In the genomic region with DNA sequence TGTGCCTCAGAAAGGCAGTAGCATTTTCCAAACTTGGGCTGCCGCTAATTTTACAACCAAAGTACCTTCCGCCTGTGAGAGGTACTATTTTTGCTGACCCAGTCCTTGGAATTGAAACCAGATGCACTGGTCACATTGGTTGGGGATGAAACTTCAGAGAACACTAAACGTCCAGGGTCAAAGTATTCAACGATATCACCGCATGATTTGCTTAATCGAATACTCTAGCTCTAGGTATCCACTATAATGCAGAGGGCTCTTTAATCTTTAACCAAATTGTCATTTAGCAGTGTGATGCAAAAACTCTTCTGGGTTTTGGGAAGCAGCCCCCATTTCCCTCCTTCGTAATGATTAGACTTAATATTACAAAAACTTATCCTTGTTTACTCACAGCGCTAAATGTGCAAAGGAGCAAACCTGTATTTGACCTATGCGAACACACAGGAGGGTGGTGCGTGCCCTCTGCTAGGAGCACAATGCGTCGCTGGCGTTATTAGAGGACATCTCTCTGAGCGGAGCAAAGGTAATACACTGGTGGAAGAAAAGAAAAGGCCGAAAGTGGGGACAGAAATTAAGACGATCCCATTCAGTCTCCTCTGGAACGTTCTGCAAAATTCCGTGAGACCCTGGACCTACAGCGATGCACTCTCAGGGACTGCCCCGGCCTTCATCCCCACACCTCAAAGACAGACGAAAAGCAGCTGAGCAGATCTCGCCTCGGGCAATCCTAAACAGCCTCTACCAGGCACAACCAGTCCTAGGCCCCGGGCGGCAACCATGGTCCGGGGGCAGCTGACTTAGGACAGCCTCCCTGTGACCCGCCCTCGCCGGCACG, we compare ENCODE assay signal across 8 cellular contexts. TPM values are rescaled to one million over a fixed set of nuclear protein-coding genes. Genes with fewer than 3 reads are reported as not detected.
DNase-seq lines count a peak whose midpoint lies in the region; ATAC-seq and TF ChIP-seq lines count a peak whose summit lies in the region.

No MANE protein-coding gene starts in this region.

- H3K9me3 ChIP-seq in testis: no peaks in the 10 kb centered on the region

- peak overlapping the region; percentile 64 to 91 for H3K27ac ChIP-seq in testis

- H3K9me3 Mint-ChIP-seq in T-helper 1 cell treated with Interleukin-12 subunit alpha and Interleukin-12 subunit beta and Interleukin-4 antibody, amounts not matched to agents 30 μg/mL and 1 μg/mL, for 36 hours: no peaks in the 10 kb centered on the region
- H3K9me3 Mint-ChIP-seq in activated naive CD8-positive, alpha-beta T cell treated with anti-CD3 and anti-CD28 coated beads, Interleukin-2, amount 50 U/mL, for 24 hours: no peaks in the 10 kb centered on the region

- TF ChIP-seq CTCF in kidney epithelial cell (IDR thresholded peaks at IDR 0.05; ENCODE audit: insufficient read depth, low read length, poor library complexity, severe bottlenecking): no peak
- TF ChIP-seq CTCF in testis (IDR thresholded peaks at IDR 0.05): no peak

- peaks cover 18% of the 10 kb centered on the region for H3K4me1 ChIP-seq in testis

- H3K4me1 Mint-ChIP-seq in T-helper 1 cell treated with Interleukin-12 subunit alpha and Interleukin-12 subunit beta and Interleukin-4 antibody, amounts not matched to agents 30 μg/mL and 1 μg/mL, for 36 hours (ENCODE audit: low read depth): peaks cover 8% of the 10 kb centered on the region
- peaks cover 16% of the 10 kb centered on the region for H3K4me1 Mint-ChIP-seq in activated naive CD8-positive, alpha-beta T cell treated with anti-CD3 and anti-CD28 coated beads, Interleukin-2, amount 50 U/mL, for 24 hours

- intact Hi-C loops in testis (cut with DNase I; ENCODE audit: low total_unique reads): no loop called here

- no peak for ATAC-seq in activated naive CD8-positive, alpha-beta T cell treated with anti-CD3 and anti-CD28 coated beads, Interleukin-2, amount 50 U/mL, for 24 hours
- ATAC-seq in HG02852 (IDR thresholded peaks at IDR 0.05; ENCODE audit: unreplicated experiment): no peak

- H3K27me3 ChIP-seq in kidney epithelial cell (ENCODE audit: control insufficient read depth, insufficient read depth, low read length) (no peaks in the 10 kb centered on the region), testis (no peaks in the 10 kb centered on the region)

- TF ChIP-seq POLR2A in testis (IDR thresholded peaks at IDR 0.05): no peak

- no peak for DNase-seq in T-helper 1 cell
- no peak for DNase-seq in activated naive CD8-positive, alpha-beta T cell treated with anti-CD3 and anti-CD28 coated beads, Interleukin-2, amount 50 U/mL, for 24 hours
- no peak for DNase-seq in kidney epithelial cell (ENCODE audit: low read depth)
- DNase-seq in testis: no peak
- no peak for DNase-seq in SKM-1 (lab: John Stamatoyannopoulos, UW; ENCODE audit: unreplicated experiment)
- DNase-seq in NCI-H510A (lab: John Stamatoyannopoulos, UW): no peak

- peak overlapping the region; percentile 77 for H3K4me3 Mint-ChIP-seq in T-helper 1 cell treated with Interleukin-12 subunit alpha and Interleukin-12 subunit beta and Interleukin-4 antibody, amounts not matched to agents 30 μg/mL and 1 μg/mL, for 36 hours
- H3K4me3 Mint-ChIP-seq in activated naive CD8-positive, alpha-beta T cell treated with anti-CD3 and anti-CD28 coated beads, Interleukin-2, amount 50 U/mL, for 24 hours: peak overlapping the region; percentile 78

- 20 to 29% methylated on average over 18 to 30 of the region's 30 CpGs for WGBS in testis, 2 donors

- H3K4me3 ChIP-seq in kidney epithelial cell (ENCODE audit: low read depth, low read length) (peak overlapping the region; percentile 39), testis (peak overlapping the region; percentile 93 to 96)

- H3K27me3 Mint-ChIP-seq in T-helper 1 cell treated with Interleukin-12 subunit alpha and Interleukin-12 subunit beta and Interleukin-4 antibody, amounts not matched to agents 30 μg/mL and 1 μg/mL, for 36 hours (ENCODE audit: low read depth): peaks cover 22% of the 10 kb centered on the region
- H3K27me3 Mint-ChIP-seq in activated naive CD8-positive, alpha-beta T cell treated with anti-CD3 and anti-CD28 coated beads, Interleukin-2, amount 50 U/mL, for 24 hours: no peaks in the 10 kb centered on the region

- no peak overlapping the region for H3K27ac Mint-ChIP-seq in T-helper 1 cell treated with Interleukin-12 subunit alpha and Interleukin-12 subunit beta and Interleukin-4 antibody, amounts not matched to agents 30 μg/mL and 1 μg/mL, for 36 hours
- peak overlapping the region; percentile 59 for H3K27ac Mint-ChIP-seq in activated naive CD8-positive, alpha-beta T cell treated with anti-CD3 and anti-CD28 coated beads, Interleukin-2, amount 50 U/mL, for 24 hours

- H3K36me3 ChIP-seq in kidney epithelial cell (ENCODE audit: control insufficient read depth, insufficient read depth, low read length): no peaks in the 10 kb centered on the region
- no peaks in the 10 kb centered on the region for H3K36me3 ChIP-seq in testis (ENCODE audit: low read depth, missing control alignments)

- H3K36me3 Mint-ChIP-seq in T-helper 1 cell treated with Interleukin-12 subunit alpha and Interleukin-12 subunit beta and Interleukin-4 antibody, amounts not matched to agents 30 μg/mL and 1 μg/mL, for 36 hours (ENCODE audit: low read depth): no peaks in the 10 kb centered on the region
- no peaks in the 10 kb centered on the region for H3K36me3 Mint-ChIP-seq in activated naive CD8-positive, alpha-beta T cell treated with anti-CD3 and anti-CD28 coated beads, Interleukin-2, amount 50 U/mL, for 24 hours (ENCODE audit: low read depth)

RNA-seq across cellular contexts. Expression of gene EEPD1, which starts 0.9 kb away (rescaled TPM):
- 7.8 and 8.7 TPM in 2 replicates for total RNA-seq in kidney epithelial cell
- total RNA-seq in testis: 10 to 100 TPM; 10.2 to 10.9 TPM
- polyA plus RNA-seq in testis (ENCODE audit: insufficient read depth, low read depth, low replicate concordance): 11.8 TPM
